8 cellular contexts compared by ENCODE assay signal in the genomic region with DNA sequence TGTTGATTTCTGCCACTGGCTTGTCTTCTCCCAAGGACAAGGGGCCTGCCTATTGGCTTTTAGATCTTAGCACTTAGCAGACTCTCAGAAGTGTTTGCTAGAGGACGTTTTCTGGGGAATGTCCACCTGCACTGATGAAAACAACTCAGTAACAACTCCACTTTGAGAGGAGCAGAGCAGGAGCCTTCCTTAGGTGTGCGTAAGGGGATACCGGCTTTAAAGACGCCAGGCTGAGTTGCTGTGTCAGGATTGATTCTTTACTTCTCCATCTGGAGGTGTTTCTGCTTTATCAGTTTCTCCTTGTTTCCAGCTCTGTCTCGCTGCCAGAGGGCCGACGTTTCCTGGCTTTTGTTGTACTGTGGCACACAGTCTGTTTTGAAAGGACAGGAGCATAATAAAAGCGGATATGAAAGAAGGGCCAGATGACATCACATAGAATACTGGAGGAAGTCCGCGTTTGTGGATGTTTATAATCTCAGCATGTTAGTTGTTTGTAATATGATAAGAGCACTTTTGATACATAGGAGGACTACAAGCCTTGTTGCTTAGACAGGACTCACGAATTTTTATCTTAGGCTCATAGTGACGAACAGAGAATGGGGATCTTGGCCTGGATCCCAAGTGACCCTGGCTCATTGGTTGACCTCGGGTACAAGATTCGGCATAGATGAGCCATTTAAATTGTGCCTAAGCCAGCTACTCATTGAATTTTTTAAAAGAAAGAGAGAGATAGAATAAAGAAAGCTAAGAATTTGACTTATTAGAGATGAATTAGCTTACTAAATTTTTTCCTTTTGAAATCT. TPM values are rescaled to one million over a fixed set of nuclear protein-coding genes. Genes with fewer than 3 reads are reported as not detected.
DNase-seq lines count a peak whose midpoint lies in the region; ATAC-seq and TF ChIP-seq lines count a peak whose summit lies in the region.

No MANE protein-coding gene starts in this region.

- H3K4me1 ChIP-seq in HEK293 (ENCODE audit: control insufficient read depth, insufficient read depth, low read length), result peaks cover 10% of the 10 kb centered on the region
- H3K4me1 ChIP-seq in lung (ENCODE audit: control insufficient read depth in 2 of 2, insufficient read depth in 2 of 2, low read length in 2 of 2), result peaks cover 32 to 34% of the 10 kb centered on the region in 2 donors

- POLR2A ChIA-PET in CD4-positive, alpha-beta T cell (lab: Charles Lee), result interaction anchor here (0.9 kb wide), 1 partner anchor 374 kb away, joined by 3 read pairs; no protein-coding TSS in a partner anchor
- POLR2A ChIA-PET in HEK293 (lab: Yijun Ruan, JAX), result interaction anchor here (1.5 kb wide), 1 partner anchor 33 kb away, joined by 4 read pairs; no protein-coding TSS in a partner anchor
- POLR2A ChIA-PET in activated B cell treated with CpG ODN at 0.5 μM for 24 hours (lab: Charles Lee), result no interaction called here

- H3K9me3 Mint-ChIP-seq in CD4-positive, alpha-beta T cell, result no peaks in the 10 kb centered on the region
- H3K9me3 Mint-ChIP-seq in activated B cell treated with CpG ODN at 0.5 μM for 24 hours, result no peaks in the 10 kb centered on the region
- H3K9me3 Mint-ChIP-seq in effector memory CD8-positive, alpha-beta T cell, result peaks cover 0 to 2% of the 10 kb centered on the region in 2 donors

- intact Hi-C loops in CD4-positive, alpha-beta T cell (cut with DNase I, micrococcal nuclease), result no loop called here
- intact Hi-C loops in activated B cell treated with CpG ODN at 0.5 μM for 24 hours (cut with micrococcal nuclease), result no loop called here

- peaks cover 32% of the 10 kb centered on the region for H3K4me1 Mint-ChIP-seq in CD4-positive, alpha-beta T cell (ENCODE audit: low read depth)
- peaks cover 20% of the 10 kb centered on the region for H3K4me1 Mint-ChIP-seq in activated B cell treated with CpG ODN at 0.5 μM for 24 hours
- peaks cover 8 to 13% of the 10 kb centered on the region in 2 donors for H3K4me1 Mint-ChIP-seq in effector memory CD8-positive, alpha-beta T cell (ENCODE audit: low read depth in 2 of 2)

- H3K27me3 Mint-ChIP-seq in CD4-positive, alpha-beta T cell, result no peaks in the 10 kb centered on the region
- H3K27me3 Mint-ChIP-seq in activated B cell treated with CpG ODN at 0.5 μM for 24 hours, result peaks cover 15% of the 10 kb centered on the region
- peaks cover 17 to 47% of the 10 kb centered on the region in 2 donors for H3K27me3 Mint-ChIP-seq in effector memory CD8-positive, alpha-beta T cell

- H3K4me3 Mint-ChIP-seq in CD4-positive, alpha-beta T cell, result peak overlapping the region; percentile 80
- H3K4me3 Mint-ChIP-seq in activated B cell treated with CpG ODN at 0.5 μM for 24 hours, result peak overlapping the region; percentile 73
- H3K4me3 Mint-ChIP-seq in effector memory CD8-positive, alpha-beta T cell, result peak overlapping the region in 1 of 2 donors; percentile 24

- no peak for DNase-seq in CD4-positive, alpha-beta T cell
- DNase-seq in activated B cell treated with CpG ODN at 0.5 μM for 24 hours, result no peak
- DNase-seq in lung (ENCODE audit: low spot score), result no peak
- no peak for DNase-seq in effector memory CD8-positive, alpha-beta T cell
- no peak for DNase-seq in HUDEP-2 (lab: John Stamatoyannopoulos, UW; ENCODE audit: unreplicated experiment in 76 of 76)
- no peak for DNase-seq in nucleus accumbens (lab: John Stamatoyannopoulos, UW)

- H3K27ac ChIP-seq in CD4-positive, alpha-beta T cell (ENCODE audit: low read depth, low read length), result no peak overlapping the region
- H3K27ac ChIP-seq in HEK293 (ENCODE audit: extremely low read depth, low read depth, low read length), result no peak overlapping the region; the same call in 1 of the 2 replicates
- H3K27ac ChIP-seq in lung (ENCODE audit: low read depth in 1 of 2, low read length in 1 of 2), result peak overlapping the region; percentile 93 to 95

- no peak overlapping the region for H3K4me3 ChIP-seq in HEK293 (ENCODE audit: low read depth, low read length)
- H3K4me3 ChIP-seq in lung, result no peak overlapping the region

- no peaks in the 10 kb centered on the region for H3K36me3 Mint-ChIP-seq in CD4-positive, alpha-beta T cell (ENCODE audit: low read depth)
- no peaks in the 10 kb centered on the region for H3K36me3 Mint-ChIP-seq in activated B cell treated with CpG ODN at 0.5 μM for 24 hours (ENCODE audit: low read depth)
- no peaks in the 10 kb centered on the region for H3K36me3 Mint-ChIP-seq in effector memory CD8-positive, alpha-beta T cell (ENCODE audit: insufficient read depth)

- H3K27ac Mint-ChIP-seq in CD4-positive, alpha-beta T cell, result peak overlapping the region; percentile 70
- peak overlapping the region; percentile 52 for H3K27ac Mint-ChIP-seq in activated B cell treated with CpG ODN at 0.5 μM for 24 hours
- H3K27ac Mint-ChIP-seq in effector memory CD8-positive, alpha-beta T cell, result no peak overlapping the region

- H3K36me3 ChIP-seq in HEK293 (ENCODE audit: control insufficient read depth in 2 of 2, insufficient read depth in 1 of 2, low read length in 2 of 2) (no peaks in the 10 kb centered on the region), lung (ENCODE audit: control insufficient read depth in 2 of 2, insufficient read depth in 2 of 2, low read length in 2 of 2) (no peaks in the 10 kb centered on the region)

- H3K9me3 ChIP-seq in CD4-positive, alpha-beta T cell (ENCODE audit: control insufficient read depth, low read length), result no peaks in the 10 kb centered on the region
- H3K9me3 ChIP-seq in HEK293 (ENCODE audit: control insufficient read depth, insufficient read depth, low read depth, low read length), result no peaks in the 10 kb centered on the region
- no peaks in the 10 kb centered on the region for H3K9me3 ChIP-seq in lung (ENCODE audit: control insufficient read depth in 2 of 2, insufficient read depth in 1 of 2, low read length in 1 of 2)

- no peak for TF ChIP-seq CTCF in CD4-positive, alpha-beta T cell (IDR thresholded peaks at IDR 0.05)
- TF ChIP-seq CTCF in HEK293 (tag by site-specific recombination; IDR thresholded peaks at IDR 0.05) (no peak), activated B cell treated with CpG ODN at 0.5 μM for 24 hours (IDR thresholded peaks at IDR 0.05) (no peak), lung (IDR thresholded peaks at IDR 0.05; ENCODE audit: control extremely low read depth, extremely low read depth) (no peak)

- 12 to 19% methylated on average over 14 of the region's 14 CpGs for WGBS in lung, 2 donors

- CTCF ChIA-PET in CD4-positive, alpha-beta T cell (lab: Charles Lee), result no interaction called here
- CTCF ChIA-PET in HEK293 (lab: Yijun Ruan, JAX) (no interaction called here), activated B cell treated with CpG ODN at 0.5 μM for 24 hours (lab: Charles Lee) (no interaction called here)

- H3K27me3 ChIP-seq in CD4-positive, alpha-beta T cell (ENCODE audit: control insufficient read depth, insufficient read depth, low read length), result no peaks in the 10 kb centered on the region
- no peaks in the 10 kb centered on the region for H3K27me3 ChIP-seq in lung (ENCODE audit: control insufficient read depth, insufficient read depth)

- ATAC-seq in CD4-positive, alpha-beta T cell (ENCODE audit: poor library complexity), result no peak
- ATAC-seq in activated B cell treated with CpG ODN at 0.5 μM for 24 hours (ENCODE audit: low read depth), result peak; percentile 47
- peak; percentile 21 for ATAC-seq in lung (ENCODE audit: insufficient read depth, low FRiP score)
- ATAC-seq in effector memory CD8-positive, alpha-beta T cell (replicated peaks), result no peak
- no peak for ATAC-seq in HG03196 (IDR thresholded peaks at IDR 0.05; ENCODE audit: unreplicated experiment)

TF ChIP-seq in HEK293, 187 proteins besides CTCF, POLR2A, EP300 and RAD21 (continues in another document):
- TF ChIP-seq ZNF621 (tag by site-specific recombination; IDR thresholded peaks at IDR 0.05) (no peak), ZNF629 (tag by site-specific recombination; IDR thresholded peaks at IDR 0.05) (peak; percentile 97), KLF10 (tag by site-specific recombination; IDR thresholded peaks at IDR 0.05) (no peak), GLI2 (tag by site-specific recombination; IDR thresholded peaks at IDR 0.05; ENCODE audit: borderline replicate concordance, low read depth) (peak; percentile 72; the same call in 1 of the 2 replicates), ZBTB21 (tag by site-specific recombination; IDR thresholded peaks at IDR 0.05) (peak; percentile 87), ZXDB (tag by site-specific recombination; IDR thresholded peaks at IDR 0.05) (peak; percentile 54; the same call in 1 of the 2 replicates), ZNF2 (tag by site-specific recombination; IDR thresholded peaks at IDR 0.05) (no peak), ZNF24 (tag by site-specific recombination; IDR thresholded peaks at IDR 0.05) (0 out of 2 replicates have a peak, but pooled peaks have one; percentile 48), ZNF292 (tag by site-specific recombination; IDR thresholded peaks at IDR 0.05; ENCODE audit: borderline replicate concordance, low read depth) (no peak), TCF7L2 (IDR thresholded peaks at IDR 0.05; ENCODE audit: borderline replicate concordance, low read depth, low read length) (no peak), ZBTB8A (tag by site-specific recombination; IDR thresholded peaks at IDR 0.05) (0 out of 2 replicates have a peak, but pooled peaks have one; percentile 25), ZNF549 (tag by site-specific recombination; IDR thresholded peaks at IDR 0.05) (no peak), YY1 (tag by site-specific recombination; IDR thresholded peaks at IDR 0.05) (no peak), KLF16 (tag by site-specific recombination; IDR thresholded peaks at IDR 0.05) (no peak), OSR2 (tag by site-specific recombination; IDR thresholded peaks at IDR 0.05) (peak; percentile 62; the same call in 1 of the 2 replicates)
- TF ChIP-seq, protein P1, sequence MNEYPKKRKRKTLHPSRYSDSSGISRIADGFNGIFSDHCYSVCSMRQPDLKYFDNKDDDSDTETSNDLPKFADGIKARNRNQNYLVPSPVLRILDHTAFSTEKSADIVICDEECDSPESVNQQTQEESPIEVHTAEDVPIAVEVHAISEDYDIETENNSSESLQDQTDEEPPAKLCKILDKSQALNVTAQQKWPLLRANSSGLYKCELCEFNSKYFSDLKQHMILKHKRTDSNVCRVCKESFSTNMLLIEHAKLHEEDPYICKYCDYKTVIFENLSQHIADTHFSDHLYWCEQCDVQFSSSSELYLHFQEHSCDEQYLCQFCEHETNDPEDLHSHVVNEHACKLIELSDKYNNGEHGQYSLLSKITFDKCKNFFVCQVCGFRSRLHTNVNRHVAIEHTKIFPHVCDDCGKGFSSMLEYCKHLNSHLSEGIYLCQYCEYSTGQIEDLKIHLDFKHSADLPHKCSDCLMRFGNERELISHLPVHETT (tag by site-specific recombination; IDR thresholded peaks at IDR 0.05), result 0 out of 2 replicates have a peak, but pooled peaks have one; percentile 38

RNA-seq across cellular contexts. Expression of gene COL4A2, which starts 34.6 kb away (rescaled TPM):
- total RNA-seq in CD4-positive, alpha-beta T cell, result not detected
- total RNA-seq in activated B cell treated with CpG ODN at 0.5 μM for 24 hours (0.61 TPM in 1 of 2 replicates, not detected in the other), lung (100 to 1,000 TPM; 414 to 627 TPM)
- polyA plus RNA-seq in lung, result 100 to 1,000 TPM; 169 to 264 TPM

RNA-seq across cellular contexts. Expression of gene COL4A1, which starts 34.7 kb away (rescaled TPM):
- under 1 TPM; 0.08 to 0.16 TPM for total RNA-seq in CD4-positive, alpha-beta T cell
- total RNA-seq in activated B cell treated with CpG ODN at 0.5 μM for 24 hours (not detected in 2 replicates), lung (1,000 to 10,000 TPM in 1 of 2 donors, 100 to 1,000 TPM in 1; 326 to 1,051 TPM)
- polyA plus RNA-seq in lung, result 100 to 1,000 TPM; 114 to 310 TPM

Comparison
In these comparisons a context has a peak if more than half of its experiments do, and no peak if none do; other contexts are left out.
1. ATAC-seq: peak in activated B cell treated with CpG ODN at 0.5 μM for 24 hours (single experiment) and lung (single experiment); none in CD4-positive, alpha-beta T cell (single experiment), effector memory CD8-positive, alpha-beta T cell (single experiment) and HG03196 (single experiment).
2. H3K27ac ChIP-seq: peak in lung (2 of 2); none in CD4-positive, alpha-beta T cell (single experiment) and HEK293 (single experiment).
3. H3K27ac Mint-ChIP-seq: peak in CD4-positive, alpha-beta T cell (single experiment) and activated B cell treated with CpG ODN at 0.5 μM for 24 hours (single experiment); none in effector memory CD8-positive, alpha-beta T cell (0 of 2).
4. RNA of gene COL4A2, which starts 34.6 kb away (total RNA-seq): 414 to 627 TPM in lung; not detected in CD4-positive, alpha-beta T cell and 0.61 TPM in activated B cell treated with CpG ODN at 0.5 μM for 24 hours; every median in the first group is over 100 times any median in the second.
5. RNA of gene COL4A1, which starts 34.7 kb away (total RNA-seq): 326 to 1,051 TPM in lung; 0.08 to 0.16 TPM in CD4-positive, alpha-beta T cell and not detected in activated B cell treated with CpG ODN at 0.5 μM for 24 hours; every median in the first group is over 100 times any median in the second.